In genomic region chr2:9780368-9781130, GRCh38 we compare ENCODE assay signal across 11 cellular contexts.
DNase-seq lines count a peak whose midpoint lies in the region; ATAC-seq and TF ChIP-seq lines count a peak whose summit lies in the region.
"Had no signal": no experiment of that assay in that cellular context is flagged by ENCODE, and none has a peak within 500 bp of the region (broad histone marks: within the 10 kb centered on the region; RNA-seq: fewer than 3 reads in every experiment).

No MANE protein-coding gene starts in this region.

- H3K9me3 ChIP-seq in heart left ventricle: no peaks in the 10 kb centered on the region
- H3K9me3 ChIP-seq: Peyer's patch, stomach had no signal

- peak overlapping the region; percentile 24 for H3K27ac Mint-ChIP-seq in activated naive CD8-positive, alpha-beta T cell

- H3K4me1 Mint-ChIP-seq in activated naive CD8-positive, alpha-beta T cell (ENCODE audit: low read depth): peaks cover 41% of the 10 kb centered on the region

- ATAC-seq in heart left ventricle (no peak), GM18517 (IDR thresholded peaks at IDR 0.05; ENCODE audit: unreplicated experiment) (no peak), HG02588 (IDR thresholded peaks at IDR 0.05; ENCODE audit: unreplicated experiment) (no peak)

- TF ChIP-seq POLR2A in heart left ventricle (IDR thresholded peaks at IDR 0.05): no peak

- intact Hi-C loops in heart left ventricle (cut with DNase I) (no loop called here), cardiac septum (cut with DNase I) (no loop called here)

- H3K4me3 Mint-ChIP-seq in activated naive CD8-positive, alpha-beta T cell: no peak overlapping the region

- TF ChIP-seq CTCF in heart left ventricle (IDR thresholded peaks at IDR 0.05): no peak
- no peak for TF ChIP-seq CTCF in GM20000 (IDR thresholded peaks at IDR 0.05; ENCODE audit: extremely low read depth, missing control alignments)

- no peaks in the 10 kb centered on the region for H3K36me3 ChIP-seq in heart left ventricle
- H3K36me3 ChIP-seq: Peyer's patch, stomach had no signal

- peak overlapping the region in 1 of 12 donors; percentile 12 for H3K27ac ChIP-seq in heart left ventricle
- H3K27ac ChIP-seq: stomach had no signal

- H3K27me3 Mint-ChIP-seq in activated naive CD8-positive, alpha-beta T cell: no peaks in the 10 kb centered on the region

- no peaks in the 10 kb centered on the region for H3K9me3 Mint-ChIP-seq in activated naive CD8-positive, alpha-beta T cell (ENCODE audit: low read depth)

- H3K4me3 ChIP-seq in heart left ventricle: no peak overlapping the region
- H3K4me3 ChIP-seq: Peyer's patch, stomach had no signal

- no peaks in the 10 kb centered on the region for H3K27me3 ChIP-seq in heart left ventricle
- H3K27me3 ChIP-seq: Peyer's patch, stomach had no signal

- H3K4me1 ChIP-seq in heart left ventricle: peaks cover 0 to 18% (median 0%) of the 10 kb centered on the region in 12 donors

- DNase-seq in heart left ventricle: peak in 3 of 5 donors; percentile 4 to 15 (median 6)
- no peak for DNase-seq in cardiac septum (ENCODE audit: low spot score)
- DNase-seq in NOMO-1 treated with DMSO at 0.1 percent for 48 hours (lab: John Stamatoyannopoulos, UW; ENCODE audit: unreplicated experiment): peak; percentile 70
- peak; percentile 49 to 51 for DNase-seq in stimulated activated CD8-positive, alpha-beta memory T cell treated with anti-CD3 and anti-CD28 coated beads, Interleukin-15, amount 100 ng/mL, for 48 hours (ENCODE audit: low read depth in 2 of 2)
- no peak for DNase-seq in GM20000 (ENCODE audit: low spot score)
- DNase-seq: mesendoderm, stomach had no signal

- 88 to 93% (median 91%) methylated on average over 10 of the region's 10 CpGs for WGBS in heart left ventricle, 4 donors

- no peaks in the 10 kb centered on the region for H3K36me3 Mint-ChIP-seq in activated naive CD8-positive, alpha-beta T cell

Comparison
In these comparisons a context has a peak if more than half of its experiments do, and no peak if none do; other contexts are left out.
1. DNase-seq: peak in heart left ventricle (3 of 5), NOMO-1 treated with DMSO at 0.1 percent for 48 hours (single experiment) and stimulated activated CD8-positive, alpha-beta memory T cell treated with anti-CD3 and anti-CD28 coated beads, Interleukin-15, amount 100 ng/mL, for 48 hours (2 of 2); none in cardiac septum (single experiment) and GM20000 (single experiment).